Comparison of ENCODE assay signal across 8 cellular contexts in the genomic region with DNA sequence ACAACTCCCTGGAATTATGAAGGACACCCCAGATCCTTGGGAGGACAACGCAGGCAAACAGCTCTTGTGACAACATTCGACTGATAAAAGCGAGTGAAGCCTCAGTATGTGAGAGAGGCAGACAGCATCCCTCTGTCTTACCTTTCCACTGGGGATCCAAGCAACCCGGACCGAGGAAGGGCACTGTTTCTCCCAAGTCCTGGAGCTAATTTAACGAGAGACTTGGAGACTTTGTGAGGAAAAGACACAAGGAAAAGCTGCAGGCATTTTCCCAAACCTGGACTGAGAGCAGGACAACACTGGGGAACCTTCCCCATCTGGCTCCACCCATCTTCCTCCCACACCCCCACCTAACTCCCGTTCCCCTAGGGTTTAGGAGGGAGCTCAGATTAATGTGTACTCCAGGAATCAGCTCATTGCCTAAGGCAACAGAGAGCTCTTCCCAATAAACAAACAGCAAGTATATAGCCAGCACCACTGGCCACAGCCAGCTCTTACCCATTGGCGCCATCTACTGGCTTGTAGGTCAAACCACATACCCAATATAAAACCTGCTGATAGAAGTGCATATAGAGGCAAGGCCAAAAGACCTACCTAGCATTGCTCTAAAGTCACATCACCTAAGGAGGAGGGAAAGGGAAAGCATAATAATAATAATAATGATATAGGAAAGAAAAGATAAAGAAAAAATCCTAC.
DNase-seq lines count a peak whose midpoint lies in the region; ATAC-seq lines count a peak whose summit lies in the region.

No MANE protein-coding gene starts in this region.

- DNase-seq in CMK (ENCODE audit: low read depth) = peak; percentile 51
- DNase-seq in NCI-H446 treated with DMSO at 0.1 percent for 48 hours (lab: John Stamatoyannopoulos, UW) = peak; percentile 34
- peak; percentile 6 for DNase-seq in activated CD4-positive, CD25-positive, alpha-beta regulatory T cell treated with anti-CD3 and anti-CD28 coated beads, Interleukin-2, amount 50 U/mL, for 16 hours (ENCODE audit: low read depth, low spot score)
- DNase-seq in cerebellar cortex (ENCODE audit: low spot score) = peak; percentile 71
- peak; percentile 82 for DNase-seq in kidney tubule cell (ENCODE audit: low spot score)
- peak; percentile 8 to 24 (median 14) for DNase-seq in stimulated activated CD4-positive, alpha-beta T cell treated with anti-CD3 and anti-CD28 coated beads, Interleukin-1b, Interleukin-23, amount 100 ng/mL, for 24 hours (ENCODE audit: low read depth in 4 of 4, low spot score in 1 of 4)

- ATAC-seq in GM19438 (IDR thresholded peaks at IDR 0.05; ENCODE audit: low read depth, unreplicated experiment) (peak; percentile 78), HG03442 (IDR thresholded peaks at IDR 0.05; ENCODE audit: unreplicated experiment) (peak; percentile 69)

Comparison
In these comparisons a context has a peak if more than half of its experiments do, and no peak if none do; other contexts are left out.
1. Peak in every context shown above with its lines: DNase-seq and ATAC-seq.
2. DNase-seq: peak in every context shown above with its lines; median percentile 82 in kidney tubule cell; 71 in cerebellar cortex; 51 in CMK; 34 in NCI-H446 treated with DMSO at 0.1 percent for 48 hours; 14 in stimulated activated CD4-positive, alpha-beta T cell treated with anti-CD3 and anti-CD28 coated beads, Interleukin-1b, Interleukin-23, amount 100 ng/mL, for 24 hours; 6 in activated CD4-positive, CD25-positive, alpha-beta regulatory T cell treated with anti-CD3 and anti-CD28 coated beads, Interleukin-2, amount 50 U/mL, for 16 hours.